In the genomic region with DNA sequence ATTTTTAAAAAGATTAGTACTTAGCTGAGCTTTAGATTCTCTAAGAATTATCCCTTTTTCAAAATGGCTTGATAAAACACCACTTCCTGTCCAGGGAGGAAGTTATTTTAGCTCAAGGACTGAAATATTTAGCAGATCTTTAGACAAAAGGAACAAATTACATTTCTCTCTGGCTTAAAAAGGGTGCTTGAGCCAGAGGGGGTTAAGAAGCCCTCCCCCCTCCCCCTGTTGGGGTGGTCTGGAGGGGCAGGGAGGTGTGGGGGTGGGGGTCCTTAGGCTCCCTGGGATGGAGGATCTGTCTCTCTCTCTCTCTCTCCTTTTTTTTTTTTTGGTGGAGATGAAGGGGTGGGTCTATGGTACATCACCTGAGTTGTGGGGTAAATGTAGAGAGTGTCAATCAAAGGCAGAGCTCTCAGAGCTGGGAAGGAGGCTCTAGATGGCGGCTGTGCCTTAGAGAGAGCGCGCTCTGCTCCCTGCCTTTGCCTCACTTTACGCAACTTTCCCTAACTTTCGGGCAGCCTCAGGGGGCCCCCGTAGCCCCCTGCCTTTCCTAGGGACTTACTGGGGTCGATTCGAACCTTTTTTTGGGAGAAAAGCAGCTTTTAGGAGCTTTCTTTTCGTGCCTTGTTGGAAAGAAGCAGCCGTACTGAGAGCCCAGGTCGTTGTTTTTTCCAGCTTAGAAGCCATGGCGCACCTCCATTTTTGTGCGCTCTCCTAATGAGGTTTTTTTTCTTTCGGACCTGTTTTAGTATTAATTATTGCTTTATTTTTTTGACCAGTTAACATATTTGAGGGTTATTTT, we compare ENCODE assay signal across 1 cellular context.
TF ChIP-seq lines count a peak whose summit lies in the region.

Gene CHD2, plus strand, starts transcription at position 415 of the 802 bp plus-strand sequence. CDS start 914 bp downstream, outside the sequence.

TF ChIP-seq in HepG2, 621 proteins besides CTCF, POLR2A, EP300 and RAD21 (continued from another document and continues in another):
- TF ChIP-seq ZHX2 (IDR thresholded peaks at IDR 0.05; ENCODE audit: low read depth) (no peak), ZHX2 (CRISPR knock-in tag; IDR thresholded peaks at IDR 0.05; ENCODE audit: borderline replicate concordance) (no peak), PATZ1 (CRISPR knock-in tag; IDR thresholded peaks at IDR 0.05) (peak; percentile 73), ZNF766 (CRISPR knock-in tag; IDR thresholded peaks at IDR 0.05; ENCODE audit: borderline replicate concordance) (no peak), NCOR1 (IDR thresholded peaks at IDR 0.05; ENCODE audit: borderline replicate concordance, low read length) (peak; percentile 44; the same call in 1 of the 2 replicates), KDM5B (CRISPR knock-in tag; IDR thresholded peaks at IDR 0.05; ENCODE audit: borderline replicate concordance) (no peak), HMGA1 (CRISPR knock-in tag; conservative IDR thresholded peaks at IDR 0.05) (no peak), KAT2B (IDR thresholded peaks at IDR 0.05; ENCODE audit: borderline replicate concordance, low read depth, low read length) (no peak), HIVEP1 (CRISPR knock-in tag; IDR thresholded peaks at IDR 0.05) (no peak), ZNF597 (CRISPR knock-in tag; IDR thresholded peaks at IDR 0.05) (no peak), JUND (CRISPR knock-in tag; IDR thresholded peaks at IDR 0.05) (no peak), ZNF792 (CRISPR knock-in tag; IDR thresholded peaks at IDR 0.05) (peak; percentile 78), PRDM15 (CRISPR knock-in tag; IDR thresholded peaks at IDR 0.05) (no peak), ZHX1 (CRISPR knock-in tag; IDR thresholded peaks at IDR 0.05; ENCODE audit: low read depth) (no peak), ZNF598 (CRISPR knock-in tag; IDR thresholded peaks at IDR 0.05; ENCODE audit: borderline replicate concordance) (0 out of 2 replicates have a peak, but pooled peaks have one; percentile 26)
- TF ChIP-seq, protein P1, sequence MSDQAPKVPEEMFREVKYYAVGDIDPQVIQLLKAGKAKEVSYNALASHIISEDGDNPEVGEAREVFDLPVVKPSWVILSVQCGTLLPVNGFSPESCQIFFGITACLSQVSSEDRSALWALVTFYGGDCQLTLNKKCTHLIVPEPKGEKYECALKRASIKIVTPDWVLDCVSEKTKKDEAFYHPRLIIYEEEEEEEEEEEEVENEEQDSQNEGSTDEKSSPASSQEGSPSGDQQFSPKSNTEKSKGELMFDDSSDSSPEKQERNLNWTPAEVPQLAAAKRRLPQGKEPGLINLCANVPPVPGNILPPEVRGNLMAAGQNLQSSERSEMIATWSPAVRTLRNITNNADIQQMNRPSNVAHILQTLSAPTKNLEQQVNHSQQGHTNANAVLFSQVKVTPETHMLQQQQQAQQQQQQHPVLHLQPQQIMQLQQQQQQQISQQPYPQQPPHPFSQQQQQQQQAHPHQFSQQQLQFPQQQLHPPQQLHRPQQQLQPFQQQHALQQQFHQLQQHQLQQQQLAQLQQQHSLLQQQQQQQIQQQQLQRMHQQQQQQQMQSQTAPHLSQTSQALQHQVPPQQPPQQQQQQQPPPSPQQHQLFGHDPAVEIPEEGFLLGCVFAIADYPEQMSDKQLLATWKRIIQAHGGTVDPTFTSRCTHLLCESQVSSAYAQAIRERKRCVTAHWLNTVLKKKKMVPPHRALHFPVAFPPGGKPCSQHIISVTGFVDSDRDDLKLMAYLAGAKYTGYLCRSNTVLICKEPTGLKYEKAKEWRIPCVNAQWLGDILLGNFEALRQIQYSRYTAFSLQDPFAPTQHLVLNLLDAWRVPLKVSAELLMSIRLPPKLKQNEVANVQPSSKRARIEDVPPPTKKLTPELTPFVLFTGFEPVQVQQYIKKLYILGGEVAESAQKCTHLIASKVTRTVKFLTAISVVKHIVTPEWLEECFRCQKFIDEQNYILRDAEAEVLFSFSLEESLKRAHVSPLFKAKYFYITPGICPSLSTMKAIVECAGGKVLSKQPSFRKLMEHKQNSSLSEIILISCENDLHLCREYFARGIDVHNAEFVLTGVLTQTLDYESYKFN (CRISPR knock-in tag; conservative IDR thresholded peaks at IDR 0.05): no peak
- TF ChIP-seq, protein P2, sequence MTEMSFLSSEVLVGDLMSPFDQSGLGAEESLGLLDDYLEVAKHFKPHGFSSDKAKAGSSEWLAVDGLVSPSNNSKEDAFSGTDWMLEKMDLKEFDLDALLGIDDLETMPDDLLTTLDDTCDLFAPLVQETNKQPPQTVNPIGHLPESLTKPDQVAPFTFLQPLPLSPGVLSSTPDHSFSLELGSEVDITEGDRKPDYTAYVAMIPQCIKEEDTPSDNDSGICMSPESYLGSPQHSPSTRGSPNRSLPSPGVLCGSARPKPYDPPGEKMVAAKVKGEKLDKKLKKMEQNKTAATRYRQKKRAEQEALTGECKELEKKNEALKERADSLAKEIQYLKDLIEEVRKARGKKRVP (CRISPR knock-in tag; IDR thresholded peaks at IDR 0.05): 0 out of 4 replicates have a peak, but pooled peaks of 1 of the 2 experiments have one; percentile 22
- TF ChIP-seq, protein P3, sequence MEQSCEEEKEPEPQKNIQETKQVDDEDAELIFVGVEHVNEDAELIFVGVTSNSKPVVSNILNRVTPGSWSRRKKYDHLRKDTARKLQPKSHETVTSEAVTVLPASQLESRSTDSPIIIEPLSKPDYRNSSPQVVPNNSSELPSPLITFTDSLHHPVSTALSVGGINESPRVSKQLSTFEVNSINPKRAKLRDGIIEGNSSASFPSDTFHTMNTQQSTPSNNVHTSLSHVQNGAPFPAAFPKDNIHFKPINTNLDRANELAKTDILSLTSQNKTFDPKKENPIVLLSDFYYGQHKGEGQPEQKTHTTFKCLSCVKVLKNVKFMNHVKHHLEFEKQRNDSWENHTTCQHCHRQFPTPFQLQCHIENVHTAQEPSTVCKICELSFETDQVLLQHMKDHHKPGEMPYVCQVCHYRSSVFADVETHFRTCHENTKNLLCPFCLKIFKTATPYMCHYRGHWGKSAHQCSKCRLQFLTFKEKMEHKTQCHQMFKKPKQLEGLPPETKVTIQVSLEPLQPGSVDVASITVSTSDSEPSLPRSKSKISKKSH (CRISPR knock-in tag; IDR thresholded peaks at IDR 0.05; ENCODE audit: borderline replicate concordance): no peak
- TF ChIP-seq, protein P4, sequence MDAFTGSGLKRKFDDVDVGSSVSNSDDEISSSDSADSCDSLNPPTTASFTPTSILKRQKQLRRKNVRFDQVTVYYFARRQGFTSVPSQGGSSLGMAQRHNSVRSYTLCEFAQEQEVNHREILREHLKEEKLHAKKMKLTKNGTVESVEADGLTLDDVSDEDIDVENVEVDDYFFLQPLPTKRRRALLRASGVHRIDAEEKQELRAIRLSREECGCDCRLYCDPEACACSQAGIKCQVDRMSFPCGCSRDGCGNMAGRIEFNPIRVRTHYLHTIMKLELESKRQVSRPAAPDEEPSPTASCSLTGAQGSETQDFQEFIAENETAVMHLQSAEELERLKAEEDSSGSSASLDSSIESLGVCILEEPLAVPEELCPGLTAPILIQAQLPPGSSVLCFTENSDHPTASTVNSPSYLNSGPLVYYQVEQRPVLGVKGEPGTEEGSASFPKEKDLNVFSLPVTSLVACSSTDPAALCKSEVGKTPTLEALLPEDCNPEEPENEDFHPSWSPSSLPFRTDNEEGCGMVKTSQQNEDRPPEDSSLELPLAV (CRISPR knock-in tag; conservative IDR thresholded peaks at IDR 0.05; ENCODE audit: low read depth): no peak
